9 cellular contexts compared by ENCODE assay signal in genomic region chr10:30980951-30981616, GRCh38. TPM values are rescaled to one million over a fixed set of nuclear protein-coding genes. Genes with fewer than 3 reads are reported as not detected.
DNase-seq lines count a peak whose midpoint lies in the region; ATAC-seq, FAIRE-seq and TF ChIP-seq lines count a peak whose summit lies in the region.
"Had no signal": no experiment of that assay in that cellular context is flagged by ENCODE, and none has a peak within 500 bp of the region (broad histone marks: within the 10 kb centered on the region; RNA-seq: fewer than 3 reads in every experiment).

No MANE protein-coding gene starts in this region.

- TF ChIP-seq POLR2A in thyroid gland (IDR thresholded peaks at IDR 0.05), result peak in 1 of 2 donors; percentile 42

- peak; percentile 95 for FAIRE-seq in bronchial epithelial cell (lab: Jason Lieb, UNC)

- peaks cover 15 to 21% of the 10 kb centered on the region in 2 donors for H3K4me1 ChIP-seq in thyroid gland

- no peaks in the 10 kb centered on the region for H3K27me3 Mint-ChIP-seq in type B pancreatic cell
- H3K27me3 Mint-ChIP-seq in CD4-positive, alpha-beta T cell, result no peaks in the 10 kb centered on the region

- H3K36me3 ChIP-seq in bronchial epithelial cell (ENCODE audit: control insufficient read depth, insufficient read depth, low read length) (no peaks in the 10 kb centered on the region), thyroid gland (no peaks in the 10 kb centered on the region)

- no peaks in the 10 kb centered on the region for H3K36me3 Mint-ChIP-seq in type B pancreatic cell
- peaks cover 30% of the 10 kb centered on the region for H3K36me3 Mint-ChIP-seq in CD4-positive, alpha-beta T cell (ENCODE audit: low read depth)

- H3K4me1 Mint-ChIP-seq in type B pancreatic cell (ENCODE audit: unreplicated experiment), result peaks cover 4% of the 10 kb centered on the region
- H3K4me1 Mint-ChIP-seq in CD4-positive, alpha-beta T cell (ENCODE audit: low read depth), result no peaks in the 10 kb centered on the region

- no peaks in the 10 kb centered on the region for H3K27me3 ChIP-seq in bronchial epithelial cell (ENCODE audit: control insufficient read depth, insufficient read depth, low read length)
- no peaks in the 10 kb centered on the region for H3K27me3 ChIP-seq in thyroid gland
- H3K27me3 ChIP-seq in CD4-positive, alpha-beta T cell (ENCODE audit: control insufficient read depth, insufficient read depth, low read length), result no peaks in the 10 kb centered on the region

- peak overlapping the region; percentile 22 to 86 (median 61) for H3K27ac ChIP-seq in thyroid gland
- H3K27ac ChIP-seq in CD4-positive, alpha-beta T cell (ENCODE audit: low read depth, low read length), result no peak overlapping the region

- CTCF ChIA-PET in CD4-positive, alpha-beta T cell (lab: Charles Lee), result no interaction called here

- H3K9me3 ChIP-seq in thyroid gland, result no peaks in the 10 kb centered on the region
- H3K9me3 ChIP-seq in CD4-positive, alpha-beta T cell (ENCODE audit: control insufficient read depth, low read length), result no peaks in the 10 kb centered on the region

- H3K27ac Mint-ChIP-seq in type B pancreatic cell, result no peak overlapping the region
- no peak overlapping the region for H3K27ac Mint-ChIP-seq in CD4-positive, alpha-beta T cell

- WGBS in thyroid gland, 2 donors, result 47 to 50% methylated on average over 7 of the region's 7 CpGs

- no peak overlapping the region for H3K4me3 Mint-ChIP-seq in type B pancreatic cell
- no peak overlapping the region for H3K4me3 Mint-ChIP-seq in CD4-positive, alpha-beta T cell

- peak; percentile 62 for DNase-seq in NCI-H1105 (lab: John Stamatoyannopoulos, UW)
- DNase-seq in bronchial epithelial cell (ENCODE audit: low read depth), result peak; percentile 81
- DNase-seq in left lobe of liver (ENCODE audit: low spot score), result peak; percentile 92
- DNase-seq in thyroid gland, result peak; percentile 85 to 87
- no peak for DNase-seq in type B pancreatic cell (ENCODE audit: extremely low spot score, unreplicated experiment)
- no peak for DNase-seq in CD4-positive, alpha-beta T cell
- DNase-seq: stimulated activated naive CD8-positive, alpha-beta T cell treated with anti-CD3 and anti-CD28 coated beads, Interleukin-15, Interleukin-2, amounts not matched to agents 100 U/mL and 50 U/mL, for 24 hours had no signal

- H3K4me3 ChIP-seq in bronchial epithelial cell (ENCODE audit: low read depth, low read length) (no peak overlapping the region), thyroid gland (replicated peaks in 1 of 3) (no peak overlapping the region)

- H3K9me3 Mint-ChIP-seq in type B pancreatic cell, result no peaks in the 10 kb centered on the region
- H3K9me3 Mint-ChIP-seq in CD4-positive, alpha-beta T cell, result peaks cover 2% of the 10 kb centered on the region

- ATAC-seq in left lobe of liver, result peak; percentile 94
- no peak for ATAC-seq in CD4-positive, alpha-beta T cell (ENCODE audit: poor library complexity)
- no peak for ATAC-seq in HG03108 (IDR thresholded peaks at IDR 0.05; ENCODE audit: unreplicated experiment)
- ATAC-seq in GM19324 (IDR thresholded peaks at IDR 0.05; ENCODE audit: low FRiP score, unreplicated experiment), result no peak
- ATAC-seq: stimulated activated naive CD8-positive, alpha-beta T cell treated with anti-CD3 and anti-CD28 coated beads, Interleukin-15, Interleukin-2, amounts not matched to agents 100 U/mL and 50 U/mL, for 24 hours had no signal

- intact Hi-C loops in thyroid gland (cut with DNase I), result no loop called here
- intact Hi-C loops in CD4-positive, alpha-beta T cell (cut with DNase I, micrococcal nuclease), result no loop called here

- TF ChIP-seq CTCF in bronchial epithelial cell (IDR thresholded peaks at IDR 0.05; ENCODE audit: insufficient read depth, low read length, severe bottlenecking) (no peak), thyroid gland (IDR thresholded peaks at IDR 0.05) (no peak), type B pancreatic cell (conservative IDR thresholded peaks at IDR 0.05) (no peak)
- no peak for TF ChIP-seq CTCF in CD4-positive, alpha-beta T cell (IDR thresholded peaks at IDR 0.05)

- POLR2A ChIA-PET in CD4-positive, alpha-beta T cell (lab: Charles Lee), result no interaction called here

RNA-seq across cellular contexts. Expression of gene ZNF438, which starts 50.6 kb away (rescaled TPM):
- total RNA-seq in bronchial epithelial cell, result 0.79 and 1.7 TPM in 2 replicates
- total RNA-seq in left lobe of liver, result 1.9 TPM
- 10 to 100 TPM; 19.2 to 21.8 (median 20.3) TPM for total RNA-seq in thyroid gland
- total RNA-seq in type B pancreatic cell (ENCODE audit: low replicate concordance), result 3.7 and 4.4 TPM in 2 replicates
- 1 to 10 TPM; 1.9 to 2.0 TPM for total RNA-seq in CD4-positive, alpha-beta T cell

Comparison
In these comparisons a context has a peak if more than half of its experiments do, and no peak if none do; other contexts are left out.
1. DNase-seq: peak in NCI-H1105 (single experiment), bronchial epithelial cell (single experiment), left lobe of liver (single experiment) and thyroid gland (2 of 2); none in type B pancreatic cell (single experiment) and CD4-positive, alpha-beta T cell (0 of 10).